ENCODE assay signal across 8 cellular contexts in the genomic region with DNA sequence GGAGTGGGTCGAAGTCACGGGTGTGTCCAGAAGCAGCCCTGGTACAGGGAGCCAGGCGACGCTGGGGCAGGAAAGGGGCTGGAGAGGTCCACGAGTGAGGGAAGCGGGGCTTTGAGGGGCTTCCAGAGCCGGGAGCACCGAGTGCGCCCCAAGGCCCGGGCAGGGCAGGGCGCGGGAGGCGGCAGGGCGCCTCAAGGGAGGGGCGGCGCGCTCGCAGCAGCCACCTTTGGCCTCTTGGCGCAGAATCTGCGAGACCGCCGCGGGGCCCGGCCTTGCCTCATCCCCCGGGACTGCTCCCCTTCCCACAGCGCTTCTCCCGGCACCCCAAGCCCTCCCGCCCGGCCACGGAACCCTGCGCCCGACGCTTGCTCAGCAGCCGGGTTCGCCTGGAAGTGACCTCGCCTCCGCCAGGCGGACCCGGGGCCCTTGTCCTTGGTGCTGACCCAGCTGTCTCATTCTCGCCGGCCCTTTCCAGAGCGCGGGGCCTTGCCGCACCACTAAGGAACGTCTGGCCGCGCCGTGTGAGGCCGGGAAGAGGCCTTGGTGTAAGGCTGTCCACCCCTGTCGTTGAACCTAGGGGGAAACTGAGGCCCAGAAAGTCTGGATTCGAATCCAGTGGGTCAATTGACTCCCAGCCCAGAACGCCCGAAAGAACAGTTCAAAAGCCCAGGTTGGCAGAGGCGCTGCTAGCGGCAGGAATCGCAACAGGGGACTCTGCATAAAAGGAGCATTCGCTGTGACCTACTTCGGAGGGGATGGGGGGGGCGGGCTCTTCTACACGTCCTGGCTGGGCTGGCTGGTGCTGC. TPM values are rescaled to one million over a fixed set of nuclear protein-coding genes. Genes with fewer than 3 reads are reported as not detected.
DNase-seq lines count a peak whose midpoint lies in the region; ATAC-seq and TF ChIP-seq lines count a peak whose summit lies in the region.

No MANE protein-coding gene starts in this region.

- H2AFZ ChIP-seq in osteoblast (ENCODE audit: low read length): no peak overlapping the region

- H3K27ac ChIP-seq in osteoblast (ENCODE audit: low read depth, low read length): no peak overlapping the region

- peak overlapping the region; percentile 66 for H3K4me2 ChIP-seq in osteoblast (ENCODE audit: insufficient read depth, low read length)

- H3K9me3 Mint-ChIP-seq in activated naive CD4-positive, alpha-beta T cell treated with anti-CD3 and anti-CD28 coated beads, Interleukin-2, amount 50 U/mL, for 72 hours: no peaks in the 10 kb centered on the region

- DNase-seq in Right ventricle myocardium inferior (ENCODE audit: missing footprints) (peak; percentile 71), cardiac septum (ENCODE audit: low spot score) (no peak), NCI-H69 (lab: John Stamatoyannopoulos, UW) (peak; percentile 47), globus pallidus (ENCODE audit: low spot score) (peak; percentile 68), osteoblast (ENCODE audit: insufficient read length, low spot score, missing footprints) (peak; percentile 98)
- peak in 1 of 2 donors; percentile 49 for DNase-seq in activated naive CD4-positive, alpha-beta T cell treated with anti-CD3 and anti-CD28 coated beads, Interleukin-2, amount 50 U/mL, for 72 hours (ENCODE audit: low spot score in 2 of 2)

- H3K27me3 ChIP-seq in osteoblast (ENCODE audit: insufficient read depth, low read length): peaks cover 50% of the 10 kb centered on the region

- no peaks in the 10 kb centered on the region for H3K36me3 ChIP-seq in osteoblast (ENCODE audit: insufficient read depth, low read length)

- ATAC-seq in Right ventricle myocardium inferior (peak; percentile 83), HG02852 (IDR thresholded peaks at IDR 0.05; ENCODE audit: unreplicated experiment) (peak; percentile 43), HG03469 (IDR thresholded peaks at IDR 0.05; ENCODE audit: unreplicated experiment) (no peak)
- peak; percentile 46 to 50 for ATAC-seq in activated naive CD4-positive, alpha-beta T cell treated with anti-CD3 and anti-CD28 coated beads, Interleukin-2, amount 50 U/mL, for 72 hours

- intact Hi-C loops in Right ventricle myocardium inferior (cut with DNase I) (no loop called here), cardiac septum (cut with DNase I) (no loop called here)

- no peaks in the 10 kb centered on the region for H3K79me2 ChIP-seq in osteoblast (ENCODE audit: insufficient read depth, low read length)

- H3K4me3 ChIP-seq in osteoblast (ENCODE audit: insufficient read depth, low read length): peak overlapping the region; percentile 47

- H3K36me3 Mint-ChIP-seq in activated naive CD4-positive, alpha-beta T cell treated with anti-CD3 and anti-CD28 coated beads, Interleukin-2, amount 50 U/mL, for 72 hours: peaks cover 0 to 14% of the 10 kb centered on the region in 2 donors

- no peaks in the 10 kb centered on the region for H3K4me1 ChIP-seq in osteoblast (ENCODE audit: insufficient read depth, low read length)

- H3K27ac Mint-ChIP-seq in activated naive CD4-positive, alpha-beta T cell treated with anti-CD3 and anti-CD28 coated beads, Interleukin-2, amount 50 U/mL, for 72 hours: no peak overlapping the region

- H3K9me3 ChIP-seq in osteoblast (ENCODE audit: low read depth, low read length): no peaks in the 10 kb centered on the region

- H4K20me1 ChIP-seq in osteoblast (ENCODE audit: insufficient read depth, low read length): no peaks in the 10 kb centered on the region

- no peak for TF ChIP-seq CTCF in osteoblast (IDR thresholded peaks at IDR 0.05; ENCODE audit: extremely low read depth, low read depth, low read length)

RNA-seq across cellular contexts. Expression of a gene that starts 0.6 kb away (rescaled TPM):
- total RNA-seq in Right ventricle myocardium inferior (3.3 TPM), cardiac septum (1.00 TPM), osteoblast (0.36 and 1.2 TPM in 2 replicates)
- not detected for total RNA-seq in activated naive CD4-positive, alpha-beta T cell treated with anti-CD3 and anti-CD28 coated beads, Interleukin-2, amount 50 U/mL, for 72 hours
